ENCODE assay signal across 15 cellular contexts in genomic region chr9:98732801-98733200, GRCh38. TPM values are rescaled to one million over a fixed set of nuclear protein-coding genes. Genes with fewer than 3 reads are reported as not detected.
DNase-seq lines count a peak whose midpoint lies in the region; ATAC-seq and TF ChIP-seq lines count a peak whose summit lies in the region.
"Had no signal": no experiment of that assay in that cellular context is flagged by ENCODE, and none has a peak within 500 bp of the region (broad histone marks: within the 10 kb centered on the region; RNA-seq: fewer than 3 reads in every experiment).

No MANE protein-coding gene starts in this region.

- H4K20me1 ChIP-seq in BLaER1 = no peaks in the 10 kb centered on the region
- H4K20me1 ChIP-seq in osteoblast (ENCODE audit: insufficient read depth, low read length) = no peaks in the 10 kb centered on the region

- no peak for TF ChIP-seq CTCF in RWPE1 (conservative IDR thresholded peaks at IDR 0.05; ENCODE audit: low read depth)
- TF ChIP-seq CTCF in foreskin keratinocyte (conservative IDR thresholded peaks at IDR 0.05) = no peak
- no peak for TF ChIP-seq CTCF in osteoblast (IDR thresholded peaks at IDR 0.05; ENCODE audit: extremely low read depth, low read depth, low read length)
- TF ChIP-seq CTCF in uterus (IDR thresholded peaks at IDR 0.05) = no peak

- TF ChIP-seq POLR2A in uterus (IDR thresholded peaks at IDR 0.05) = no peak

- H3K36me3 ChIP-seq in BLaER1 (peaks cover 31% of the 10 kb centered on the region), osteoblast (ENCODE audit: insufficient read depth, low read length) (peaks cover 6% of the 10 kb centered on the region), uterus (no peaks in the 10 kb centered on the region)

- H3K9me3 ChIP-seq in BLaER1 (no peaks in the 10 kb centered on the region; the same call in 1 of the 2 replicates), osteoblast (ENCODE audit: low read depth, low read length) (no peaks in the 10 kb centered on the region), uterus (no peaks in the 10 kb centered on the region)

- DNase-seq in RWPE1 (ENCODE audit: low spot score) = peak; percentile 23
- DNase-seq in foreskin keratinocyte = peak; percentile 47 to 71
- DNase-seq in osteoblast (ENCODE audit: insufficient read length, low spot score, missing footprints) = peak; percentile 58
- no peak for DNase-seq in uterus
- DNase-seq in NOMO-1 treated with dmso at 0.1 percent for 144 hours (lab: John Stamatoyannopoulos, UW; ENCODE audit: unreplicated experiment) = no peak
- DNase-seq in activated gamma-delta T cell treated with Interleukin-2 at 50 U/mL for 16 hours = no peak
- DNase-seq: 8988T; AML-193; C1 segment of cervical spinal cord; Calu3; CD4-positive, alpha-beta T cell; DMS 273 treated with DMSO at 0.1 percent for 48 hours; GM23248 had no signal

- POLR2A ChIA-PET in RWPE1 (lab: Yijun Ruan, JAX; ENCODE audit: low non-redundant PET) = interaction anchor here (0.6 kb wide), 1 partner anchor 1809 kb away, joined by 4 read pairs; no protein-coding TSS in a partner anchor

- CTCF ChIA-PET in RWPE1 (lab: Yijun Ruan, JAX) = interaction anchor here (0.6 kb wide), 1 partner anchor 1010 kb away, joined by 3 read pairs; no protein-coding TSS in a partner anchor

- intact Hi-C loops in uterus (cut with DNase I; ENCODE audit: low total_unique reads) = no loop called here

- no peaks in the 10 kb centered on the region for H3K27me3 ChIP-seq in BLaER1
- H3K27me3 ChIP-seq in foreskin keratinocyte = no peaks in the 10 kb centered on the region
- H3K27me3 ChIP-seq in osteoblast (ENCODE audit: insufficient read depth, low read length) = peaks cover 3% of the 10 kb centered on the region
- H3K27me3 ChIP-seq in uterus = no peaks in the 10 kb centered on the region

- no peak overlapping the region for H2AFZ ChIP-seq in osteoblast (ENCODE audit: low read length)
- H2AFZ ChIP-seq: GM23248 had no signal

- peak overlapping the region; percentile 89 for H3K4me2 ChIP-seq in BLaER1
- H3K4me2 ChIP-seq in osteoblast (ENCODE audit: insufficient read depth, low read length) = no peak overlapping the region

- peak; percentile 81 for ATAC-seq in foreskin keratinocyte
- ATAC-seq: HepG2 had no signal

- H3K4me1 ChIP-seq in BLaER1 = peaks cover 94% of the 10 kb centered on the region
- no peaks in the 10 kb centered on the region for H3K4me1 ChIP-seq in foreskin keratinocyte
- H3K4me1 ChIP-seq in osteoblast (ENCODE audit: insufficient read depth, low read length) = no peaks in the 10 kb centered on the region
- no peaks in the 10 kb centered on the region for H3K4me1 ChIP-seq in uterus

- H3K79me2 ChIP-seq in osteoblast (ENCODE audit: insufficient read depth, low read length) = no peaks in the 10 kb centered on the region

- peak overlapping the region; percentile 39; the same call in 1 of the 2 replicates for H3K9ac ChIP-seq in BLaER1
- H3K9ac ChIP-seq: GM23248 had no signal

- 0 out of 2 replicates have a peak overlapping the region, but pooled peaks have one; percentile 16 for H3K4me3 ChIP-seq in BLaER1
- H3K4me3 ChIP-seq in osteoblast (ENCODE audit: insufficient read depth, low read length) = no peak overlapping the region
- no peak overlapping the region for H3K4me3 ChIP-seq in uterus
- H3K4me3 ChIP-seq: GM23248 had no signal

- H3K27ac ChIP-seq in BLaER1 (peak overlapping the region; percentile 71; the same call in 1 of the 2 replicates), RWPE1 (no peak overlapping the region), foreskin keratinocyte (no peak overlapping the region), osteoblast (ENCODE audit: low read depth, low read length) (no peak overlapping the region), uterus (no peak overlapping the region)
- H3K27ac ChIP-seq: GM23248 had no signal

RNA-seq across cellular contexts. Expression of gene GABBR2, which starts 24.1 kb away (rescaled TPM):
- total RNA-seq in foreskin keratinocyte = not detected in 2 replicates
- not detected in 2 replicates for polyA plus RNA-seq in foreskin keratinocyte
- total RNA-seq in osteoblast = under 0.01 and 0.88 TPM in 2 replicates
- under 1 TPM in 2 of 4 donors, not detected in 2; under 0.01 to 0.62 TPM for total RNA-seq in uterus
- total RNA-seq: CD4-positive, alpha-beta T cell had no signal
- polyA plus RNA-seq: HepG2 had no signal

Comparison
In these comparisons a context has a peak if more than half of its experiments do, and no peak if none do; other contexts are left out.
1. DNase-seq: peak in RWPE1 (single experiment), foreskin keratinocyte (2 of 2) and osteoblast (single experiment); none in uterus (0 of 2), NOMO-1 treated with dmso at 0.1 percent for 144 hours (single experiment) and activated gamma-delta T cell treated with Interleukin-2 at 50 U/mL for 16 hours (single experiment).